9 cellular contexts compared by ENCODE assay signal in the genomic region with DNA sequence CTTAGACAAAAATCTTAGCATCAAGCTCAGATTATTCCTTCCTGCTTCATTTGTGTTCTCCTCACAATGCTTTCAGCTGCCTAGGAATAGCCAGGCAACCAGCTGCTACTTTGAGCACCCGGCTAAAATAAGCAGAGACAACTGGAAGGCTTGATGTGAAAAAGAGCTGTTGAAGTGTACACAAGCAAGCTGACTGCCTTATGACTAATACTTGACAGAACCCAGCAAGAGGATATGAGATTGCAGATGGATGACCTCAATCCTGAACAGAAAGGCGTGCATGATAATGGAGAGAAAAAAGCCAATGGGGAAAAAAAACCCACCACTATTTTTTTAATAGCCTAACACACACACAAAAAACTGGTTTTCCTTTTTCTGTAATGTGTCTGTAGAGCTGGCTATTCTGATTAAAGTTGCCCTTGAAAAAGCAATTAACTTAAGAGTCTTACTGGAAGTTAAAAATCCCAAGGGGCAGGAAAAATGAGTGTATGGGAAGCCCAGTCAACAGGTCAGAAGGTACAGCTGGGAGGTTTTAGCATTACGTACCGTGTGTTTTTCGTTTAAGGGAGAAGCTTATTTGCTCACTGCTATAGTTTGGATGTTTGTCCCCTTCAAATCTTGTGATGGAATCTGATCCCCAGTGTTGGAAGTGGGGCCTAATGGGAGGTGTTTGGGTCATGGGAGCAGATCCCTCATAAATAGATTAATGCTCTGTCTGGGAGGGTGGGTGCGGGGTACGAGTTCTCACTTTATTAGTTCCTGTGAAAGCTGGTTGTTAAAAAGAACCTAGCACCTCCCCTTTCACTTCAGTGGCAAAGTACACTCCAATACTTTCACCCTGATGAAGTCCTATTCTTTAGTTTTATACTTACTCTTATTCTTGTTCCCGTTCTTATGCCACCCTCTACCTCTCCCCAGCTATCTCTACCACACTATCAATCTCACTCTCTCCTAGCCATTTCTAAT. TPM values are rescaled to one million over a fixed set of nuclear protein-coding genes. Genes with fewer than 3 reads are reported as not detected.
DNase-seq lines count a peak whose midpoint lies in the region; ATAC-seq, FAIRE-seq and TF ChIP-seq lines count a peak whose summit lies in the region.
"Had no signal": no experiment of that assay in that cellular context is flagged by ENCODE, and none has a peak within 500 bp of the region (broad histone marks: within the 10 kb centered on the region; RNA-seq: fewer than 3 reads in every experiment).

No MANE protein-coding gene starts in this region.

- no peaks in the 10 kb centered on the region for H3K4me1 Mint-ChIP-seq in Caco-2 (ENCODE audit: low read depth, unreplicated experiment)

- TF ChIP-seq CTCF in Caco-2 (IDR thresholded peaks at IDR 0.05; ENCODE audit: insufficient read depth in 1 of 2, low read depth in 1 of 2, low read length in 1 of 2, severe bottlenecking in 1 of 2, unreplicated experiment in 1 of 2): no peak

- no peak for FAIRE-seq in urothelium cell line (lab: Jason Lieb, UNC)

- no TSS peak for BruUV-seq in Caco-2 (replicated peaks; lab: Mats Ljungman, UMichigan)

- no peaks in the 10 kb centered on the region for H3K27me3 ChIP-seq in Caco-2 (replicated peaks; ENCODE audit: control insufficient read depth, insufficient read depth, low read length)
- H3K27me3 ChIP-seq: BLaER1 had no signal

- no peaks in the 10 kb centered on the region for H3K9me3 Mint-ChIP-seq in Caco-2 (ENCODE audit: unreplicated experiment)

- no peak overlapping the region for H3K4me3 ChIP-seq in Caco-2 (ENCODE audit: low read depth, low read length)
- H3K4me3 ChIP-seq: BLaER1 had no signal

- H3K27ac Mint-ChIP-seq in Caco-2 (ENCODE audit: unreplicated experiment): no peak overlapping the region

- ATAC-seq in HG03045 (IDR thresholded peaks at IDR 0.05; ENCODE audit: unreplicated experiment): no peak

- no peaks in the 10 kb centered on the region for H3K36me3 ChIP-seq in Caco-2 (ENCODE audit: control insufficient read depth, insufficient read depth, low read length)
- H3K36me3 ChIP-seq: BLaER1 had no signal

- no peaks in the 10 kb centered on the region for H3K27me3 Mint-ChIP-seq in Caco-2 (ENCODE audit: insufficient read depth, unreplicated experiment)

- intact Hi-C loops in Caco-2 (cut with micrococcal nuclease; ENCODE audit: unreplicated experiment): no loop called here

- H3K4me3 Mint-ChIP-seq in Caco-2 (ENCODE audit: unreplicated experiment): no peak overlapping the region

- H3K36me3 Mint-ChIP-seq in Caco-2 (ENCODE audit: insufficient read depth, unreplicated experiment): no peaks in the 10 kb centered on the region

- DNase-seq in NCI-H1105 treated with DMSO at 0.1 percent for 48 hours (lab: John Stamatoyannopoulos, UW) (peak; percentile 0), NCI-H1105 (lab: John Stamatoyannopoulos, UW) (no peak), brain pericyte (ENCODE audit: low read depth, low spot score) (peak; percentile 87), kidney tubule cell (ENCODE audit: low spot score) (peak; percentile 84), urothelium cell line (ENCODE audit: low spot score) (peak; percentile 73), NCI-H1092 treated with DMSO at 0.1 percent for 48 hours (lab: John Stamatoyannopoulos, UW) (no peak), Caco-2 (no peak)

- POLR2A ChIA-PET in Caco-2 (lab: Charles Lee): no interaction called here

- no peaks in the 10 kb centered on the region for H3K9me3 ChIP-seq in Caco-2

- CTCF ChIA-PET in Caco-2 (lab: Charles Lee): interaction anchor here (1.0 kb wide), 1 partner anchor 122 kb away, joined by 3 read pairs; no protein-coding TSS in a partner anchor

- H3K4me1 ChIP-seq in Caco-2: no peaks in the 10 kb centered on the region
- H3K4me1 ChIP-seq: BLaER1 had no signal

RNA-seq across cellular contexts. Expression of a gene that starts 37.1 kb away (rescaled TPM):
- total RNA-seq in Caco-2 (2022): 6.5 and 7.6 TPM in 2 replicates

RNA-seq across cellular contexts. Expression of a gene that starts 57.1 kb away (rescaled TPM):
- total RNA-seq in Caco-2 (2022): 23.8 and 24.3 TPM in 2 replicates

Comparison
In these comparisons a context has a peak if more than half of its experiments do, and no peak if none do; other contexts are left out.
1. DNase-seq: peak in NCI-H1105 treated with DMSO at 0.1 percent for 48 hours (single experiment), brain pericyte (single experiment), kidney tubule cell (single experiment) and urothelium cell line (single experiment); none in NCI-H1105 (single experiment), NCI-H1092 treated with DMSO at 0.1 percent for 48 hours (single experiment) and Caco-2 (0 of 2).